Comparison of ENCODE assay signal across 1 cellular context in genomic region chr3:11556851-11557644, GRCh38.
TF ChIP-seq lines count a peak whose summit lies in the region.

No MANE protein-coding gene starts in this region.

TF ChIP-seq in HepG2, 621 proteins besides CTCF, POLR2A, EP300 and RAD21 (continued from another document):
- TF ChIP-seq ARID5B (CRISPR knock-in tag; IDR thresholded peaks at IDR 0.05), result no peak
- TF ChIP-seq, protein P1, sequence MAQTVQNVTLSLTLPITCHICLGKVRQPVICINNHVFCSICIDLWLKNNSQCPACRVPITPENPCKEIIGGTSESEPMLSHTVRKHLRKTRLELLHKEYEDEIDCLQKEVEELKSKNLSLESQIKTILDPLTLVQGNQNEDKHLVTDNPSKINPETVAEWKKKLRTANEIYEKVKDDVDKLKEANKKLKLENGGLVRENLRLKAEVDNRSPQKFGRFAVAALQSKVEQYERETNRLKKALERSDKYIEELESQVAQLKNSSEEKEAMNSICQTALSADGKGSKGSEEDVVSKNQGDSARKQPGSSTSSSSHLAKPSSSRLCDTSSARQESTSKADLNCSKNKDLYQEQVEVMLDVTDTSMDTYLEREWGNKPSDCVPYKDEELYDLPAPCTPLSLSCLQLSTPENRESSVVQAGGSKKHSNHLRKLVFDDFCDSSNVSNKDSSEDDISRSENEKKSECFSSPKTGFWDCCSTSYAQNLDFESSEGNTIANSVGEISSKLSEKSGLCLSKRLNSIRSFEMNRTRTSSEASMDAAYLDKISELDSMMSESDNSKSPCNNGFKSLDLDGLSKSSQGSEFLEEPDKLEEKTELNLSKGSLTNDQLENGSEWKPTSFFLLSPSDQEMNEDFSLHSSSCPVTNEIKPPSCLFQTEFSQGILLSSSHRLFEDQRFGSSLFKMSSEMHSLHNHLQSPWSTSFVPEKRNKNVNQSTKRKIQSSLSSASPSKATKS (CRISPR knock-in tag; IDR thresholded peaks at IDR 0.05), result no peak
